17 cellular contexts compared by ENCODE assay signal in the genomic region with DNA sequence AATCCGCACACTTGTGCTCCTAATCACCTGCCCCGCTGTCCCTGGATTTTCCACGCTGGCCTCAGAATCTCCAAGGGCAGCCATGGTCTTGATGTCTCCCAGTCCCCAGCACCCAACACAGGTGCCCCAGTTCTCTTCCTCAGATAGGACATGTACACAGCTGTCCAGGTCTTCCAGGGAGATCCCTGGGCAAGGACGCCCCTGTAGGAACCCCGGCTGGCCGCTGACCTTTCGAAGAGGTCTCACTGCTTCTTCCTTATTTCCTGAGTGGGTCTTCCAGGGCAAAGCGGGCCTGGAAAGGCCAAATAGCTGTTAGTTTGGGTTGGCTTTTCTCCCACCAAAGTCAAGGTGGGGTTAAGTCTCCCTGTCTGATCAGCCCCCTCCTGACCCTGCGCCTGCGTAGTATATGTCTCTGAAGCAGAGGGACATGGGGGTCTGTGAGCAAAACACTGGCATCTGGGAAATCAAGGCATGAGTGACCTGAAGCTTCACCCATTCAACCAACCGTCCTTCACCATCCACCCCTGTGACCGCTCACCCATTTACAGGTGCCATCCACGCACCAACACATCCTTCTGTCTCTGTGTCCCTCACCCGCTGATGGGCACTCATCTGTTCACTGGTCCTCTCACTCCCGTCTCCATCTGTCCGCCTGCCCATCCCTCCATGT.
"Had no signal": no experiment of that assay in that cellular context is flagged by ENCODE, and none has a peak within 500 bp of the region (broad histone marks: within the 10 kb centered on the region; RNA-seq: fewer than 3 reads in every experiment).

No MANE protein-coding gene starts in this region.

- H3K36me3 Mint-ChIP-seq: activated CD8-positive, alpha-beta memory T cell treated with anti-CD3 and anti-CD28 coated beads, Interleukin-2, amount 10 ng/mL, durations not matched to agents 7 days and 5 days; naive B cell; stimulated activated memory B cell treated with anti-CD40 and anti-IgM and Interleukin-4, amounts not matched to agents 10 μg/mL and 1 μg/mL and 100 μg/mL, for 72 hours had no signal

- H3K27ac ChIP-seq: adrenal gland, gastroesophageal sphincter, hepatocyte, tibial nerve had no signal

- DNase-seq: activated CD4-positive, alpha-beta T cell treated with anti-CD3 and anti-CD28 coated beads, Interleukin-2, amount 50 U/mL, for 1 hour; activated CD4-positive, CD25-positive, alpha-beta regulatory T cell; activated CD8-positive, alpha-beta memory T cell treated with anti-CD3 and anti-CD28 coated beads, Interleukin-2, amount 10 ng/mL, durations not matched to agents 7 days and 5 days; activated naive CD4-positive, alpha-beta T cell; activated T-cell treated with anti-CD3 and anti-CD28 coated beads, Interleukin-2, amount 50 U/mL, for 48 hours; adrenal gland; effector memory CD4-positive, alpha-beta T cell; naive B cell; nucleus accumbens; SHP77 treated with DMSO at 0.1 percent for 48 hours; small intestine had no signal

- H3K4me3 Mint-ChIP-seq: activated CD8-positive, alpha-beta memory T cell treated with anti-CD3 and anti-CD28 coated beads, Interleukin-2, amount 10 ng/mL, durations not matched to agents 7 days and 5 days; central memory CD8-positive, alpha-beta T cell; naive B cell; stimulated activated memory B cell treated with anti-CD40 and anti-IgM and Interleukin-4, amounts not matched to agents 10 μg/mL and 1 μg/mL and 100 μg/mL, for 72 hours; T-helper 17 cell had no signal

- ATAC-seq: activated CD8-positive, alpha-beta memory T cell treated with anti-CD3 and anti-CD28 coated beads, Interleukin-2, amount 10 ng/mL, durations not matched to agents 7 days and 5 days; gastroesophageal sphincter; stimulated activated memory B cell treated with anti-CD40 and anti-IgM and Interleukin-4, amounts not matched to agents 10 μg/mL and 1 μg/mL and 100 μg/mL, for 72 hours; T-helper 17 cell had no signal

- H3K27ac Mint-ChIP-seq: activated CD8-positive, alpha-beta memory T cell treated with anti-CD3 and anti-CD28 coated beads, Interleukin-2, amount 10 ng/mL, durations not matched to agents 7 days and 5 days; stimulated activated memory B cell treated with anti-CD40 and anti-IgM and Interleukin-4, amounts not matched to agents 10 μg/mL and 1 μg/mL and 100 μg/mL, for 72 hours; T-helper 17 cell had no signal

- H3K27me3 Mint-ChIP-seq: T-helper 17 cell had no signal

- H3K36me3 ChIP-seq: adrenal gland, gastroesophageal sphincter, tibial nerve had no signal

- H3K4me2 ChIP-seq: hepatocyte had no signal

- H3K4me3 ChIP-seq: adrenal gland, gastroesophageal sphincter, hepatocyte, tibial nerve had no signal

- H3K4me1 Mint-ChIP-seq: central memory CD8-positive, alpha-beta T cell; naive B cell; stimulated activated memory B cell treated with anti-CD40 and anti-IgM and Interleukin-4, amounts not matched to agents 10 μg/mL and 1 μg/mL and 100 μg/mL, for 72 hours had no signal

- H2AFZ ChIP-seq: hepatocyte had no signal

- H3K79me2 ChIP-seq: hepatocyte had no signal

- H3K9me3 ChIP-seq: adrenal gland, gastroesophageal sphincter had no signal

- H3K9me3 Mint-ChIP-seq: central memory CD8-positive, alpha-beta T cell had no signal
